Comparison of ENCODE assay signal across 1 cellular context in genomic region chr22:35328472-35328885, GRCh38.
TF ChIP-seq lines count a peak whose summit lies in the region.

No MANE protein-coding gene starts in this region.

TF ChIP-seq in HepG2, 621 proteins besides CTCF, POLR2A, EP300 and RAD21 (continued from another document and continues in another):
- peak; percentile 90 for TF ChIP-seq ZBTB33 (CRISPR knock-in tag; IDR thresholded peaks at IDR 0.05)
- TF ChIP-seq ZBTB7B (CRISPR knock-in tag; IDR thresholded peaks at IDR 0.05) = peak; percentile 98
- no peak for TF ChIP-seq AGO2 (optimal IDR thresholded peaks at IDR 0.05; ENCODE audit: low read depth, low read length)
- TF ChIP-seq ZNF788 (CRISPR knock-in tag; IDR thresholded peaks at IDR 0.05; ENCODE audit: borderline replicate concordance) = peak; percentile 98
- no peak for TF ChIP-seq ZNF672 (CRISPR knock-in tag; IDR thresholded peaks at IDR 0.05)
- TF ChIP-seq ZNF841 (CRISPR knock-in tag; IDR thresholded peaks at IDR 0.05; ENCODE audit: borderline replicate concordance) = no peak
- peak; percentile 98; the same call in 1 of the 2 replicates for TF ChIP-seq CBX5 (CRISPR knock-in tag; IDR thresholded peaks at IDR 0.05; ENCODE audit: borderline replicate concordance)
- TF ChIP-seq ZKSCAN1 (IDR thresholded peaks at IDR 0.05; ENCODE audit: low read length) = no peak
- TF ChIP-seq ZBTB20 (CRISPR knock-in tag; IDR thresholded peaks at IDR 0.05; ENCODE audit: borderline replicate concordance, low read depth) = peak; percentile 90; the same call in 1 of the 2 replicates
- TF ChIP-seq KIAA2018 (CRISPR knock-in tag; IDR thresholded peaks at IDR 0.05; ENCODE audit: borderline replicate concordance) = no peak
- TF ChIP-seq NFKB2 (CRISPR knock-in tag; IDR thresholded peaks at IDR 0.05; ENCODE audit: borderline replicate concordance) = peak; percentile 54; the same call in 1 of the 2 replicates
- no peak for TF ChIP-seq ZNF432 (CRISPR knock-in tag; IDR thresholded peaks at IDR 0.05; ENCODE audit: borderline replicate concordance)
- peak; percentile 85 for TF ChIP-seq ZFP91 (CRISPR knock-in tag; IDR thresholded peaks at IDR 0.05; ENCODE audit: borderline replicate concordance)
- TF ChIP-seq IRF9 (CRISPR knock-in tag; IDR thresholded peaks at IDR 0.05; ENCODE audit: borderline replicate concordance) = peak; percentile 93
- peak; percentile 88 for TF ChIP-seq POGZ (CRISPR knock-in tag; IDR thresholded peaks at IDR 0.05)
- peak; percentile 97 for TF ChIP-seq RXRB (CRISPR knock-in tag; IDR thresholded peaks at IDR 0.05; ENCODE audit: borderline replicate concordance)
- no peak for TF ChIP-seq MLLT10 (CRISPR knock-in tag; IDR thresholded peaks at IDR 0.05)
- TF ChIP-seq KLF11 (CRISPR knock-in tag; IDR thresholded peaks at IDR 0.05) = peak; percentile 32; the same call in 1 of the 2 replicates
- peak; percentile 96 for TF ChIP-seq MXI1 (IDR thresholded peaks at IDR 0.05; ENCODE audit: borderline replicate concordance, low read depth, low read length)
- peak; percentile 97 for TF ChIP-seq PATZ1 (CRISPR knock-in tag; IDR thresholded peaks at IDR 0.05)
- peak; percentile 99 for TF ChIP-seq MTA1 (CRISPR knock-in tag; IDR thresholded peaks at IDR 0.05; ENCODE audit: borderline replicate concordance)
- peak; percentile 88 for TF ChIP-seq TCF7 (IDR thresholded peaks at IDR 0.05; ENCODE audit: low read depth)
- no peak for TF ChIP-seq ZNF569 (CRISPR knock-in tag; IDR thresholded peaks at IDR 0.05; ENCODE audit: borderline replicate concordance)
- TF ChIP-seq MEF2D (CRISPR knock-in tag; IDR thresholded peaks at IDR 0.05) = peak; percentile 96
- TF ChIP-seq ZNF552 (CRISPR knock-in tag; IDR thresholded peaks at IDR 0.05; ENCODE audit: borderline replicate concordance) = no peak
- TF ChIP-seq HDAC1 (CRISPR knock-in tag; IDR thresholded peaks at IDR 0.05) = peak; percentile 98
- TF ChIP-seq JDP2 (CRISPR knock-in tag; IDR thresholded peaks at IDR 0.05; ENCODE audit: borderline replicate concordance) = no peak; the same call in 1 of the 2 replicates
- no peak for TF ChIP-seq SP1 (IDR thresholded peaks at IDR 0.05)
- TF ChIP-seq SP1 (CRISPR knock-in tag; IDR thresholded peaks at IDR 0.05) = peak; percentile 64
- TF ChIP-seq HNRNPL (IDR thresholded peaks at IDR 0.05; ENCODE audit: low read depth, low read length) = peak; percentile 86
- peak; percentile 87; the same call in 1 of the 2 replicates for TF ChIP-seq ZNF792 (CRISPR knock-in tag; IDR thresholded peaks at IDR 0.05)
- peak; percentile 57; the same call in 1 of the 2 replicates for TF ChIP-seq RFXAP (CRISPR knock-in tag; IDR thresholded peaks at IDR 0.05; ENCODE audit: borderline replicate concordance)
- peak; percentile 90 for TF ChIP-seq ZNF761 (CRISPR knock-in tag; conservative IDR thresholded peaks at IDR 0.05)
- peak; percentile 76 for TF ChIP-seq TBL1XR1 (IDR thresholded peaks at IDR 0.05; ENCODE audit: borderline replicate concordance, low read length, partially characterized antibody)
- TF ChIP-seq E2F5 (CRISPR knock-in tag; conservative IDR thresholded peaks at IDR 0.05) = no peak
- peak; percentile 95 for TF ChIP-seq PRDM15 (CRISPR knock-in tag; IDR thresholded peaks at IDR 0.05)
- TF ChIP-seq BCL6 (CRISPR knock-in tag; IDR thresholded peaks at IDR 0.05) = peak; percentile 90
- 0 out of 2 replicates have a peak, but pooled peaks have one; percentile 75 for TF ChIP-seq ZNF616 (CRISPR knock-in tag; IDR thresholded peaks at IDR 0.05; ENCODE audit: low read depth)
- TF ChIP-seq ATAD3A (CRISPR knock-in tag; IDR thresholded peaks at IDR 0.05) = no peak
- peak; percentile 99 for TF ChIP-seq HNF4A (CRISPR knock-in tag; IDR thresholded peaks at IDR 0.05)
- TF ChIP-seq FOXM1 (CRISPR knock-in tag; IDR thresholded peaks at IDR 0.05) = no peak
- TF ChIP-seq FOXP1 (IDR thresholded peaks at IDR 0.05) = no peak
- TF ChIP-seq FOXP1 (CRISPR knock-in tag; IDR thresholded peaks at IDR 0.05) = peak; percentile 90
- peak; percentile 71; the same call in 1 of the 2 replicates for TF ChIP-seq KDM5B (CRISPR knock-in tag; IDR thresholded peaks at IDR 0.05; ENCODE audit: borderline replicate concordance)
- no peak for TF ChIP-seq THYN1 (CRISPR knock-in tag; IDR thresholded peaks at IDR 0.05; ENCODE audit: borderline replicate concordance, low read depth)
